8 cellular contexts compared by ENCODE assay signal in the genomic region with DNA sequence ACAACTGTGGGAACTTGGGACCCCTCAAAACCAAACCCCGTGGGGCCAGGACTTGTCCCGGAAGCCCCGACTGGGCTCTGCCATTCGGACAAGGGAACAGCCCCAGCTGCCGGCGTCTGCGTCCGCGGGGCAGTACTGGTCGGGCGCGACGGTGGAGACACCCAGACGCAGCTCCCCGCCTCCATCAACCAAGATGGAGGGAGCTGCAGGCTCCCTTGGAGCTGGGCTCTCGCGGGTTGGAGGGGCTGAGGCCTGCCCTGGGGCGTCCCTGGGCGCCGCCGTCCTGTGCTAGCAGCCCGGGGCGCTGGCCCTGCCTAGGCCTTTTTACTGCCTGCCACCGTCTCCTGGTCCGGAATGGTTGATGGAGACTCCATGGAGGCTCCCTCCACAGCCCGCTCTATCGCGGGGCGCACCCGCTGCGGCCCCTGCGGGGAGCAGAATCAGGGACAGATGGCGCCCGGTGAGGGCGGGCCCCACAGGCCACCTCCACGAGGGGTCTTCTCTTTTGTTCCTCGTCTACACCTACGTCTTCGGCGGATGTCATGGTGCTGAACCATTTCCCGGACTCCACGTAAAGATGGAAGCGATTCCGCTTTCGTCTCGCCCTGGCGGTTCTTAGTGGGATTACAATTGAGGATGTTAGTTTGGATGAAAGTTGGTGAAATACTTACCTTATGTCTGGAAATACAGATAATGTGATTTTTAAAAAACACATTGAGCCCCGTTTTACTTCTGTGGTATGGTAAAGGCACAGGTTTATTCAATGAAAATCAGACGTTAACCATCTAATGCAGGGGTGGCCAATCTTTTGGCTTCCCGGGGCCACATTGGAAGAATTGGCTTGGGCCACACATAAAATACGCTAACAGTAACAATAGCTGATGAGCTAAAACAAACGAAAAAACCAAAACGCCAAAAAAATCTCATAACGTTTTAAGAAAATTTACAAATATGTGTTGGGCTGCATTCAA. TPM values are rescaled to one million over a fixed set of nuclear protein-coding genes. Genes with fewer than 3 reads are reported as not detected.
DNase-seq lines count a peak whose midpoint lies in the region; ATAC-seq, FAIRE-seq and TF ChIP-seq lines count a peak whose summit lies in the region.

No MANE protein-coding gene starts in this region.

- no peaks in the 10 kb centered on the region for H4K20me1 ChIP-seq in HCT116 (ENCODE audit: insufficient read depth)
- peaks cover 29% of the 10 kb centered on the region for H4K20me1 ChIP-seq in astrocyte (ENCODE audit: insufficient read depth, low read length)

- no peaks in the 10 kb centered on the region for H3K9me2 ChIP-seq in HCT116 (ENCODE audit: insufficient read depth)

- H3K27ac ChIP-seq in HCT116 (ENCODE audit: low read depth, low read length) (peak overlapping the region; percentile 98), astrocyte (ENCODE audit: low read depth, low read length) (peak overlapping the region; percentile 92)

- H3K27me3 ChIP-seq in HCT116 (ENCODE audit: insufficient read depth, low read length) (no peaks in the 10 kb centered on the region), astrocyte (ENCODE audit: insufficient read depth, low read length) (no peaks in the 10 kb centered on the region)

- TF ChIP-seq POLR2A in HCT116 (IDR thresholded peaks at IDR 0.05; ENCODE audit: borderline replicate concordance, extremely low read depth, insufficient read depth, insufficient read length), result peak; percentile 26
- peak; percentile 48 for TF ChIP-seq POLR2A in NB4 (IDR thresholded peaks at IDR 0.05; ENCODE audit: extremely low read depth, insufficient read length)

- H3K36me3 ChIP-seq in HCT116 (ENCODE audit: control insufficient read depth in 1 of 2, insufficient read depth in 2 of 2, low read length in 2 of 2), result no peaks in the 10 kb centered on the region; a peak in 1 of 4 replicates
- H3K36me3 ChIP-seq in astrocyte (ENCODE audit: insufficient read depth, low read length), result no peaks in the 10 kb centered on the region

- peak overlapping the region; percentile 90 for H3K4me3 Mint-ChIP-seq in T-helper 1 cell treated with Interleukin-12 subunit alpha and Interleukin-12 subunit beta and Interleukin-4 antibody, amounts not matched to agents 30 μg/mL and 1 μg/mL, for 36 hours
- peak overlapping the region; percentile 87 for H3K4me3 Mint-ChIP-seq in astrocyte (ENCODE audit: unreplicated experiment)

- POLR2A ChIA-PET in HCT116 (lab: Charles Lee), result interaction anchor here (0.9 to 1.8 kb wide), 7 partner anchors 10 to 82 kb away, joined by 3 to 11 read pairs (median 4); partner anchors contain the start of gene PSPC1

- H2AFZ ChIP-seq in HCT116 (ENCODE audit: low read depth, low read length, poor library complexity, severe bottlenecking), result no peak overlapping the region
- H2AFZ ChIP-seq in astrocyte (ENCODE audit: low read depth, low read length), result peak overlapping the region; percentile 94

- peak overlapping the region; percentile 98 for H3K27ac Mint-ChIP-seq in T-helper 1 cell treated with Interleukin-12 subunit alpha and Interleukin-12 subunit beta and Interleukin-4 antibody, amounts not matched to agents 30 μg/mL and 1 μg/mL, for 36 hours
- H3K27ac Mint-ChIP-seq in astrocyte (ENCODE audit: unreplicated experiment), result peak overlapping the region; percentile 92

- CTCF ChIA-PET in HCT116 (lab: Charles Lee), result interaction anchor here (0.9 to 1.3 kb wide), 2 partner anchors 12 to 120 kb away, joined by 3 to 4 read pairs; no protein-coding TSS in a partner anchor

- peak overlapping the region; percentile 85 for H3K9ac ChIP-seq in HCT116 (ENCODE audit: low read length)
- peak overlapping the region; percentile 95 for H3K9ac ChIP-seq in astrocyte (ENCODE audit: low read length)

- TSS peak; percentile 73 for BruUV-seq in HCT116 (replicated peaks; lab: Mats Ljungman, UMichigan)

- peak overlapping the region; percentile 92 for H3K4me2 ChIP-seq in HCT116 (ENCODE audit: low read length)
- H3K4me2 ChIP-seq in astrocyte (ENCODE audit: low read length), result peak overlapping the region; percentile 85

- H3K4me1 Mint-ChIP-seq in T-helper 1 cell treated with Interleukin-12 subunit alpha and Interleukin-12 subunit beta and Interleukin-4 antibody, amounts not matched to agents 30 μg/mL and 1 μg/mL, for 36 hours (ENCODE audit: low read depth), result peaks cover 24% of the 10 kb centered on the region
- peaks cover 15% of the 10 kb centered on the region for H3K4me1 Mint-ChIP-seq in astrocyte (ENCODE audit: low read depth, unreplicated experiment)

- no peak for TF ChIP-seq RAD21 in HCT116 (IDR thresholded peaks at IDR 0.05; ENCODE audit: low read depth)

- intact Hi-C loops in HCT116 (cut with micrococcal nuclease), result no loop called here

- TF ChIP-seq CTCF in GM10266 (IDR thresholded peaks at IDR 0.05; ENCODE audit: control insufficient read depth, insufficient read depth, low read depth, missing control alignments), result peak; percentile 54
- TF ChIP-seq CTCF in HCT116 (IDR thresholded peaks at IDR 0.05 in 2 of 3, conservative IDR thresholded peaks at IDR 0.05 in 1 of 3; ENCODE audit: borderline replicate concordance in 1 of 3, insufficient read depth in 1 of 3, low read depth in 2 of 3, low read length in 2 of 3), result peak in 2 of 3 experiments; percentile 34 to 41; a peak in 3 of 6 replicates
- TF ChIP-seq CTCF in NB4 (IDR thresholded peaks at IDR 0.05; ENCODE audit: low read depth, low read length), result peak; percentile 76
- peak; percentile 42 for TF ChIP-seq CTCF in astrocyte (IDR thresholded peaks at IDR 0.05; ENCODE audit: insufficient read depth, low read depth, low read length)
- TF ChIP-seq CTCF in retinal pigment epithelial cell (conservative IDR thresholded peaks at IDR 0.05; ENCODE audit: low read depth, low read length), result peak; percentile 66

- no peak for FAIRE-seq in astrocyte (lab: Jason Lieb, UNC)

- DNase-seq in GM10266 (ENCODE audit: extremely low spot score) (peak; percentile 62), HCT116 (ENCODE audit: low read depth, low spot score) (no peak), NB4 (ENCODE audit: low read depth) (peak; percentile 87), astrocyte (ENCODE audit: low read depth) (peak; percentile 53), hippocampal formation (lab: John Stamatoyannopoulos, UW) (peak; percentile 34 to 71), retinal pigment epithelial cell (ENCODE audit: low read depth) (no peak), OCI-M2 (lab: John Stamatoyannopoulos, UW; ENCODE audit: unreplicated experiment) (no peak)

- no peaks in the 10 kb centered on the region for H3K27me3 Mint-ChIP-seq in T-helper 1 cell treated with Interleukin-12 subunit alpha and Interleukin-12 subunit beta and Interleukin-4 antibody, amounts not matched to agents 30 μg/mL and 1 μg/mL, for 36 hours (ENCODE audit: low read depth)
- H3K27me3 Mint-ChIP-seq in astrocyte (ENCODE audit: low read depth, unreplicated experiment), result no peaks in the 10 kb centered on the region

- peak overlapping the region; percentile 52 to 90 for H3K4me3 ChIP-seq in HCT116 (replicated peaks in 1 of 2; ENCODE audit: low read depth in 1 of 2, low read length in 2 of 2)
- peak overlapping the region; percentile 72 for H3K4me3 ChIP-seq in NB4 (ENCODE audit: low read depth, low read length)
- H3K4me3 ChIP-seq in astrocyte (ENCODE audit: insufficient read depth, low read depth, low read length), result peak overlapping the region; percentile 78
- H3K4me3 ChIP-seq in retinal pigment epithelial cell (ENCODE audit: low read length), result peak overlapping the region; percentile 60

- H3K36me3 Mint-ChIP-seq in T-helper 1 cell treated with Interleukin-12 subunit alpha and Interleukin-12 subunit beta and Interleukin-4 antibody, amounts not matched to agents 30 μg/mL and 1 μg/mL, for 36 hours (ENCODE audit: low read depth), result peaks cover 15% of the 10 kb centered on the region
- H3K36me3 Mint-ChIP-seq in astrocyte (ENCODE audit: low read depth, unreplicated experiment), result no peaks in the 10 kb centered on the region

- H3K9me3 ChIP-seq in HCT116 (ENCODE audit: control insufficient read depth in 1 of 2, insufficient read depth in 1 of 2, low read depth in 1 of 2, low read length in 2 of 2) (no peaks in the 10 kb centered on the region), astrocyte (ENCODE audit: insufficient read depth, low read depth, low read length) (no peaks in the 10 kb centered on the region)

- H3K79me2 ChIP-seq in HCT116 (ENCODE audit: insufficient read depth, low read length) (peaks cover 33% of the 10 kb centered on the region), astrocyte (ENCODE audit: insufficient read depth, low read length) (peaks cover 32% of the 10 kb centered on the region)

- RAD21 ChIA-PET in HCT116 (lab: Charles Lee; ENCODE audit: low non-redundant PET in 1 of 2, low total read pairs in 2 of 2, uncharacterized antibody in 2 of 2, unreplicated experiment in 2 of 2), result no interaction called here

- peaks cover 23 to 41% of the 10 kb centered on the region in 2 experiments for H3K4me1 ChIP-seq in HCT116 (ENCODE audit: control insufficient read depth in 1 of 2, insufficient read depth in 2 of 2, low read length in 2 of 2)
- H3K4me1 ChIP-seq in astrocyte (ENCODE audit: insufficient read depth, low read length), result peaks cover 25% of the 10 kb centered on the region

- no peak for ATAC-seq in HCT116

- H3K9me3 Mint-ChIP-seq in T-helper 1 cell treated with Interleukin-12 subunit alpha and Interleukin-12 subunit beta and Interleukin-4 antibody, amounts not matched to agents 30 μg/mL and 1 μg/mL, for 36 hours, result peaks cover 4% of the 10 kb centered on the region
- peaks cover 4% of the 10 kb centered on the region for H3K9me3 Mint-ChIP-seq in astrocyte (ENCODE audit: unreplicated experiment)

TF ChIP-seq in HCT116, 20 proteins besides CTCF, POLR2A, EP300 and RAD21:
- TF ChIP-seq JUND (IDR thresholded peaks at IDR 0.05), result no peak
- TF ChIP-seq EZH2phosphoT487 (IDR thresholded peaks at IDR 0.05; ENCODE audit: borderline replicate concordance), result no peak
- TF ChIP-seq TCF7L2 (IDR thresholded peaks at IDR 0.05; ENCODE audit: borderline replicate concordance, extremely low read depth, insufficient read depth, insufficient read length), result no peak
- TF ChIP-seq ZFX (IDR thresholded peaks at IDR 0.05), result no peak
- TF ChIP-seq POLR2AphosphoS5 (IDR thresholded peaks at IDR 0.05; ENCODE audit: low read depth, low read length), result 0 out of 2 replicates have a peak, but pooled peaks have one; percentile 15

RNA-seq across cellular contexts. Expression of gene ZMYM5, which starts 1.2 kb away (rescaled TPM):
- total RNA-seq in HCT116 (2021; ENCODE audit: unreplicated experiment) (9.6 TPM), astrocyte (16.0 and 18.0 TPM in 2 replicates)
- 2.6 and 4.9 TPM in 2 replicates for polyA plus RNA-seq in HCT116 (2012)

Comparison
In these comparisons a context has a peak if more than half of its experiments do, and no peak if none do; other contexts are left out.
1. DNase-seq: peak in GM10266 (single experiment), NB4 (single experiment), astrocyte (single experiment) and hippocampal formation (2 of 2); none in HCT116 (single experiment), retinal pigment epithelial cell (single experiment) and OCI-M2 (single experiment).
2. Peak in every context shown above with its lines, with median percentiles within 50 percentile points of each other: CTCF ChIP-seq and H3K4me3 ChIP-seq.